Comparison of ENCODE assay signal across 22 cellular contexts in genomic region chr4:126028871-126029270, GRCh38.
"Had no signal": no experiment of that assay in that cellular context is flagged by ENCODE, and none has a peak within 500 bp of the region (broad histone marks: within the 10 kb centered on the region; RNA-seq: fewer than 3 reads in every experiment).

No MANE protein-coding gene starts in this region.

- H3K4me1 ChIP-seq: breast epithelium, foreskin keratinocyte, lower lobe of right lung, prostate gland had no signal

- H3K4me1 Mint-ChIP-seq: activated CD8-positive, alpha-beta memory T cell treated with anti-CD3 and anti-CD28 coated beads, Interleukin-2, amount 10 ng/mL, durations not matched to agents 7 days and 5 days; activated naive CD4-positive, alpha-beta T cell treated with anti-CD3 and anti-CD28 coated beads, Interleukin-2, amount 10 ng/mL, durations not matched to agents 7 days and 5 days; central memory CD8-positive, alpha-beta T cell; naive thymus-derived CD8-positive, alpha-beta T cell had no signal

- H3K9me3 Mint-ChIP-seq: stimulated activated naive CD8-positive, alpha-beta T cell treated with anti-CD3 and anti-CD28 coated beads, Interleukin-15, Interleukin-2, amounts not matched to agents 100 ng/mL and 50 ng/mL, for 24 hours had no signal

- H3K36me3 Mint-ChIP-seq: activated CD8-positive, alpha-beta memory T cell treated with anti-CD3 and anti-CD28 coated beads, Interleukin-2, amount 10 ng/mL, durations not matched to agents 7 days and 5 days; activated naive CD4-positive, alpha-beta T cell treated with anti-CD3 and anti-CD28 coated beads, Interleukin-2, amount 10 ng/mL, durations not matched to agents 7 days and 5 days; naive thymus-derived CD8-positive, alpha-beta T cell had no signal

- H3K27me3 Mint-ChIP-seq: activated CD8-positive, alpha-beta memory T cell treated with anti-CD3 and anti-CD28 coated beads, Interleukin-2, amount 10 ng/mL, durations not matched to agents 7 days and 5 days; activated CD8-positive, alpha-beta T cell treated with anti-CD3 and anti-CD28 coated beads for 36 hours; activated naive CD4-positive, alpha-beta T cell treated with anti-CD3 and anti-CD28 coated beads, Interleukin-2, amount 10 ng/mL, durations not matched to agents 7 days and 5 days; central memory CD8-positive, alpha-beta T cell; naive thymus-derived CD8-positive, alpha-beta T cell; stimulated activated naive CD8-positive, alpha-beta T cell treated with anti-CD3 and anti-CD28 coated beads, Interleukin-15, Interleukin-2, amounts not matched to agents 100 ng/mL and 50 ng/mL, for 24 hours had no signal

- ATAC-seq: activated CD8-positive, alpha-beta memory T cell treated with anti-CD3 and anti-CD28 coated beads, Interleukin-2, amount 10 ng/mL, durations not matched to agents 7 days and 5 days; activated CD8-positive, alpha-beta T cell treated with anti-CD3 and anti-CD28 coated beads for 36 hours; foreskin keratinocyte; left lobe of liver; lower lobe of right lung; naive thymus-derived CD8-positive, alpha-beta T cell had no signal

- H3K27ac ChIP-seq: breast epithelium, coronary artery, esophagus muscularis mucosa, foreskin keratinocyte, lower lobe of right lung, ovary, prostate gland, tibial artery had no signal

- H3K9me3 ChIP-seq: lower lobe of right lung, ovary, prostate gland had no signal

- H3K27me3 ChIP-seq: breast epithelium, esophagus muscularis mucosa, foreskin keratinocyte, ovary, tibial artery had no signal

- H3K36me3 ChIP-seq: breast epithelium, esophagus muscularis mucosa, lower lobe of right lung, ovary, prostate gland, tibial artery had no signal

- DNase-seq: activated CD4-positive, alpha-beta T cell treated with anti-CD3 and anti-CD28 coated beads for 48 hours; activated CD8-positive, alpha-beta memory T cell treated with anti-CD3 and anti-CD28 coated beads, Interleukin-2, amount 10 ng/mL, durations not matched to agents 7 days and 5 days; activated CD8-positive, alpha-beta T cell treated with anti-CD3 and anti-CD28 coated beads for 36 hours; activated effector memory CD4-positive, alpha-beta T cell treated with anti-CD3 and anti-CD28 coated beads, Interleukin-2, amount 50 U/mL, for 16 hours; activated naive CD4-positive, alpha-beta T cell treated with anti-CD3 and anti-CD28 coated beads, Interleukin-2, amount 10 ng/mL, durations not matched to agents 7 days and 5 days; activated T-cell treated with anti-CD3 and anti-CD28 coated beads for 4 hours; anterior cingulate cortex; foreskin keratinocyte; kidney; naive thymus-derived CD8-positive, alpha-beta T cell; ovary; stimulated activated CD4-positive, alpha-beta T cell treated with anti-CD3 and anti-CD28 coated beads, Interleukin-1b, Interleukin-23, amount 100 ng/mL, for 48 hours; substantia nigra; tibial artery had no signal

- H3K4me3 Mint-ChIP-seq: activated CD8-positive, alpha-beta memory T cell treated with anti-CD3 and anti-CD28 coated beads, Interleukin-2, amount 10 ng/mL, durations not matched to agents 7 days and 5 days; activated CD8-positive, alpha-beta T cell treated with anti-CD3 and anti-CD28 coated beads for 36 hours; activated naive CD4-positive, alpha-beta T cell treated with anti-CD3 and anti-CD28 coated beads, Interleukin-2, amount 10 ng/mL, durations not matched to agents 7 days and 5 days; central memory CD8-positive, alpha-beta T cell; naive thymus-derived CD8-positive, alpha-beta T cell; stimulated activated naive CD8-positive, alpha-beta T cell treated with anti-CD3 and anti-CD28 coated beads, Interleukin-15, Interleukin-2, amounts not matched to agents 100 ng/mL and 50 ng/mL, for 24 hours had no signal

- H3K4me3 ChIP-seq: breast epithelium, coronary artery, esophagus muscularis mucosa, lower lobe of right lung, ovary, prostate gland, tibial artery had no signal

- H3K27ac Mint-ChIP-seq: activated CD8-positive, alpha-beta memory T cell treated with anti-CD3 and anti-CD28 coated beads, Interleukin-2, amount 10 ng/mL, durations not matched to agents 7 days and 5 days; activated CD8-positive, alpha-beta T cell treated with anti-CD3 and anti-CD28 coated beads for 36 hours; activated naive CD4-positive, alpha-beta T cell treated with anti-CD3 and anti-CD28 coated beads, Interleukin-2, amount 10 ng/mL, durations not matched to agents 7 days and 5 days; naive thymus-derived CD8-positive, alpha-beta T cell; stimulated activated naive CD8-positive, alpha-beta T cell treated with anti-CD3 and anti-CD28 coated beads, Interleukin-15, Interleukin-2, amounts not matched to agents 100 ng/mL and 50 ng/mL, for 24 hours had no signal
